21 cellular contexts compared by ENCODE assay signal in the genomic region with DNA sequence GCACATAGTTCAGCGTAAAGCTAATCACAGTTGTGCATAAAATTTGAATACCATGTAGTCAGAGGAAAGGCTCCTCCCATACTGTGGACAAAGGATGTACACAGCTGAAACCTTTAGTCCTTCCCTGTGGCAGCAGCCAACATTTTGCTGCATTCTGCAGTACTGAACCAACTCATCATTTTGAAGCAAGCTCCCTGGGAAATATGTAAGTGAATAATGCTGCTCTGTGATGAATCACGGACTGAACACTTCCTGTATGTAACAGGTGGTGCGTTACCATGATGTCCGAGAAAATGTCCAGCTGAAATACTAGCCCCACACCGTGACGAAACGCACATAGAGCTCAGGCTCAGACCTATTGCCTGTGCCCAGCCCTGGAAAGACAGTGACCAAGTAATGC.
DNase-seq lines count a peak whose midpoint lies in the region; TF ChIP-seq lines count a peak whose summit lies in the region.
"Had no signal": no experiment of that assay in that cellular context is flagged by ENCODE, and none has a peak within 500 bp of the region (broad histone marks: within the 10 kb centered on the region; RNA-seq: fewer than 3 reads in every experiment).

No MANE protein-coding gene starts in this region.

- no peak overlapping the region for H3K4me3 ChIP-seq in cardiac fibroblast (replicated peaks in 1 of 2; ENCODE audit: low read depth in 2 of 2, low read length in 2 of 2)
- H3K4me3 ChIP-seq: BLaER1 treated with 17β-estradiol and CSF1 and Interleukin-3, amounts not matched to agents 10 nM and 100 nM; K562; prostate gland; spleen had no signal

- DNase-seq in LHCN-M2 (ENCODE audit: low read depth) (peak; percentile 98), cardiac fibroblast (ENCODE audit: low read depth in 2 of 2) (peak; percentile 32 to 93), iris pigment epithelial cell (ENCODE audit: low read depth) (peak; percentile 94), SIG-M5 (lab: John Stamatoyannopoulos, UW) (no peak), NCI-H1694 treated with DMSO at 0.1 percent for 48 hours (lab: John Stamatoyannopoulos, UW) (no peak), NCI-H187 treated with DMSO at 0.1 percent for 48 hours (lab: John Stamatoyannopoulos, UW) (no peak)
- DNase-seq in activated CD4-positive, alpha-beta T cell treated with anti-CD3 and anti-CD28 coated beads, Interleukin-2, amount 50 U/mL, for 48 hours: no peak
- DNase-seq: activated CD4-positive, alpha-beta memory T cell treated with anti-CD3 and anti-CD28 coated beads, Interleukin-2, amount 10 ng/mL, durations not matched to agents 7 days and 5 days; activated naive CD4-positive, alpha-beta T cell treated with anti-CD3 and anti-CD28 coated beads, Interleukin-2, amount 50 U/mL, for 16 hours; activated T-cell treated with anti-CD3 and anti-CD28 coated beads, Interleukin-2, amount 50 U/mL, for 24 hours; islet precursor cell; NCI-H1048; NCI-H2081 treated with DMSO at 0.1 percent for 48 hours; NCI-H510A treated with DMSO at 0.1 percent for 48 hours; Right ventricle myocardium superior; spleen; stimulated activated CD8-positive, alpha-beta memory T cell treated with anti-CD3 and anti-CD28 coated beads, Interleukin-4, amount 100 ng/mL, for 48 hours; T-helper 1 cell had no signal

- no peak for TF ChIP-seq CTCF in cardiac fibroblast (IDR thresholded peaks at IDR 0.05; ENCODE audit: low read depth, low read length)

Comparison
In these comparisons a context has a peak if more than half of its experiments do, and no peak if none do; other contexts are left out.
1. DNase-seq: peak in LHCN-M2 (single experiment), cardiac fibroblast (2 of 2) and iris pigment epithelial cell (single experiment); none in SIG-M5 (single experiment), activated CD4-positive, alpha-beta T cell treated with anti-CD3 and anti-CD28 coated beads, Interleukin-2, amount 50 U/mL, for 48 hours (0 of 2), NCI-H1694 treated with DMSO at 0.1 percent for 48 hours (single experiment) and NCI-H187 treated with DMSO at 0.1 percent for 48 hours (single experiment).